In genomic region chr6:41707565-41708200, GRCh38 we compare ENCODE assay signal across 9 cellular contexts. TPM values are rescaled to one million over a fixed set of nuclear protein-coding genes. Genes with fewer than 3 reads are reported as not detected.
DNase-seq lines count a peak whose midpoint lies in the region; ATAC-seq and TF ChIP-seq lines count a peak whose summit lies in the region.
"Had no signal": no experiment of that assay in that cellular context is flagged by ENCODE, and none has a peak within 500 bp of the region (broad histone marks: within the 10 kb centered on the region; RNA-seq: fewer than 3 reads in every experiment).

No MANE protein-coding gene starts in this region.

- H3K4me3 ChIP-seq in skin epidermis = no peak overlapping the region

- DNase-seq in UCSD-AML1 (lab: John Stamatoyannopoulos, UW; ENCODE audit: unreplicated experiment) (peak; percentile 62), HT-29 (ENCODE audit: low spot score) (no peak)
- DNase-seq in effector CD8-positive, alpha-beta T cell (lab: John Stamatoyannopoulos, UW) = no peak
- DNase-seq: MM.1S had no signal

- ATAC-seq in GM18505 (IDR thresholded peaks at IDR 0.05; ENCODE audit: unreplicated experiment) = no peak
- no peak for ATAC-seq in GM18858 (IDR thresholded peaks at IDR 0.05; ENCODE audit: unreplicated experiment)
- no peak for ATAC-seq in GM19351 (IDR thresholded peaks at IDR 0.05; ENCODE audit: unreplicated experiment)

- peak; percentile 46 for TF ChIP-seq POLR2A in GM18505 (IDR thresholded peaks at IDR 0.05; ENCODE audit: borderline replicate concordance, extremely low read depth, insufficient read depth, insufficient read length)

- H3K27ac ChIP-seq in cingulate gyrus (ENCODE audit: low read depth, low read length) (peak overlapping the region; percentile 95), skin epidermis (peak overlapping the region in 20 of 21 experiments; percentile 0 to 85 (median 76))

RNA-seq across cellular contexts. Expression of gene TFEB, which starts 27.7 kb away (rescaled TPM):
- 24.0 and 24.1 TPM in 2 replicates for total RNA-seq in HT-29 (2014; rRNA removed; shearing (Covaris generic))

RNA-seq across cellular contexts. Expression of gene PGC, which starts 39.5 kb away (rescaled TPM):
- total RNA-seq in HT-29 (2014; rRNA removed; shearing (Covaris generic)) = 0.20 and 0.26 TPM in 2 replicates
